1 cellular context compared by ENCODE assay signal in the genomic region with DNA sequence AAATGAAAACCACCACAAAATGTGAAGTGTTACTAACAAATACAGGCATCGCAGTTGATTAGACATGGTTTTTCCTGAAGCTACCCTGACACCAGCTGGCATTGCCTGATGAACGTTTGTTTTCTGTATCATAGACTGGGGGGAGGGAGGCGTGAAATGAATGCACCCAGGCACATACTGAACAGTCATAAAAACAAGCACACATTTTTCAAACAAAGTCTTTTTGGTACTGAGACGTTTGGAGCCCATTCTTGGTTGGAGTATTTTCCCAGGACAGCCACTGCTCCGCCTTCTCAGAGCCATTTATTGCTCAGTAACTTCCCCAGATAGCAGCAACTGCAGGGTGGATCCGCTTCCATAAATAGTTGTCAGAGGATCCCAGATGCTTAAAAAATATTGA.
TF ChIP-seq lines count a peak whose summit lies in the region.

No MANE protein-coding gene starts in this region.

TF ChIP-seq in GM12878, 131 proteins besides CTCF, POLR2A, EP300 and RAD21:
- TF ChIP-seq RELA (IDR thresholded peaks at IDR 0.05; ENCODE audit: borderline replicate concordance, partially characterized antibody) (no peak), ZNF207 (IDR thresholded peaks at IDR 0.05; ENCODE audit: borderline replicate concordance) (no peak), ETV6 (conservative IDR thresholded peaks at IDR 0.05 in 1 of 2, IDR thresholded peaks at IDR 0.05 in 1 of 2; ENCODE audit: borderline replicate concordance in 1 of 2, low read depth in 1 of 2) (no peak), CBX3 (IDR thresholded peaks at IDR 0.05; ENCODE audit: borderline replicate concordance, low read depth) (no peak)
- TF ChIP-seq, protein P1, sequence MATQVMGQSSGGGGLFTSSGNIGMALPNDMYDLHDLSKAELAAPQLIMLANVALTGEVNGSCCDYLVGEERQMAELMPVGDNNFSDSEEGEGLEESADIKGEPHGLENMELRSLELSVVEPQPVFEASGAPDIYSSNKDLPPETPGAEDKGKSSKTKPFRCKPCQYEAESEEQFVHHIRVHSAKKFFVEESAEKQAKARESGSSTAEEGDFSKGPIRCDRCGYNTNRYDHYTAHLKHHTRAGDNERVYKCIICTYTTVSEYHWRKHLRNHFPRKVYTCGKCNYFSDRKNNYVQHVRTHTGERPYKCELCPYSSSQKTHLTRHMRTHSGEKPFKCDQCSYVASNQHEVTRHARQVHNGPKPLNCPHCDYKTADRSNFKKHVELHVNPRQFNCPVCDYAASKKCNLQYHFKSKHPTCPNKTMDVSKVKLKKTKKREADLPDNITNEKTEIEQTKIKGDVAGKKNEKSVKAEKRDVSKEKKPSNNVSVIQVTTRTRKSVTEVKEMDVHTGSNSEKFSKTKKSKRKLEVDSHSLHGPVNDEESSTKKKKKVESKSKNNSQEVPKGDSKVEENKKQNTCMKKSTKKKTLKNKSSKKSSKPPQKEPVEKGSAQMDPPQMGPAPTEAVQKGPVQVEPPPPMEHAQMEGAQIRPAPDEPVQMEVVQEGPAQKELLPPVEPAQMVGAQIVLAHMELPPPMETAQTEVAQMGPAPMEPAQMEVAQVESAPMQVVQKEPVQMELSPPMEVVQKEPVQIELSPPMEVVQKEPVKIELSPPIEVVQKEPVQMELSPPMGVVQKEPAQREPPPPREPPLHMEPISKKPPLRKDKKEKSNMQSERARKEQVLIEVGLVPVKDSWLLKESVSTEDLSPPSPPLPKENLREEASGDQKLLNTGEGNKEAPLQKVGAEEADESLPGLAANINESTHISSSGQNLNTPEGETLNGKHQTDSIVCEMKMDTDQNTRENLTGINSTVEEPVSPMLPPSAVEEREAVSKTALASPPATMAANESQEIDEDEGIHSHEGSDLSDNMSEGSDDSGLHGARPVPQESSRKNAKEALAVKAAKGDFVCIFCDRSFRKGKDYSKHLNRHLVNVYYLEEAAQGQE (IDR thresholded peaks at IDR 0.05; ENCODE audit: low read depth, low read length) = no peak
- TF ChIP-seq, protein P2, sequence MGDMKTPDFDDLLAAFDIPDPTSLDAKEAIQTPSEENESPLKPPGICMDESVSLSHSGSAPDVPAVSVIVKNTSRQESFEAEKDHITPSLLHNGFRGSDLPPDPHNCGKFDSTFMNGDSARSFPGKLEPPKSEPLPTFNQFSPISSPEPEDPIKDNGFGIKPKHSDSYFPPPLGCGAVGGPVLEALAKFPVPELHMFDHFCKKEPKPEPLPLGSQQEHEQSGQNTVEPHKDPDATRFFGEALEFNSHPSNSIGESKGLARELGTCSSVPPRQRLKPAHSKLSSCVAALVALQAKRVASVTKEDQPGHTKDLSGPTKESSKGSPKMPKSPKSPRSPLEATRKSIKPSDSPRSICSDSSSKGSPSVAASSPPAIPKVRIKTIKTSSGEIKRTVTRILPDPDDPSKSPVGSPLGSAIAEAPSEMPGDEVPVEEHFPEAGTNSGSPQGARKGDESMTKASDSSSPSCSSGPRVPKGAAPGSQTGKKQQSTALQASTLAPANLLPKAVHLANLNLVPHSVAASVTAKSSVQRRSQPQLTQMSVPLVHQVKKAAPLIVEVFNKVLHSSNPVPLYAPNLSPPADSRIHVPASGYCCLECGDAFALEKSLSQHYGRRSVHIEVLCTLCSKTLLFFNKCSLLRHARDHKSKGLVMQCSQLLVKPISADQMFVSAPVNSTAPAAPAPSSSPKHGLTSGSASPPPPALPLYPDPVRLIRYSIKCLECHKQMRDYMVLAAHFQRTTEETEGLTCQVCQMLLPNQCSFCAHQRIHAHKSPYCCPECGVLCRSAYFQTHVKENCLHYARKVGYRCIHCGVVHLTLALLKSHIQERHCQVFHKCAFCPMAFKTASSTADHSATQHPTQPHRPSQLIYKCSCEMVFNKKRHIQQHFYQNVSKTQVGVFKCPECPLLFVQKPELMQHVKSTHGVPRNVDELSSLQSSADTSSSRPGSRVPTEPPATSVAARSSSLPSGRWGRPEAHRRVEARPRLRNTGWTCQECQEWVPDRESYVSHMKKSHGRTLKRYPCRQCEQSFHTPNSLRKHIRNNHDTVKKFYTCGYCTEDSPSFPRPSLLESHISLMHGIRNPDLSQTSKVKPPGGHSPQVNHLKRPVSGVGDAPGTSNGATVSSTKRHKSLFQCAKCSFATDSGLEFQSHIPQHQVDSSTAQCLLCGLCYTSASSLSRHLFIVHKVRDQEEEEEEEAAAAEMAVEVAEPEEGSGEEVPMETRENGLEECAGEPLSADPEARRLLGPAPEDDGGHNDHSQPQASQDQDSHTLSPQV (IDR thresholded peaks at IDR 0.05) = no peak
